ENCODE assay signal across 8 cellular contexts in genomic region chr13:98842858-98843481, GRCh38.
A peak's percentile ranks its signal among the peaks of the same experiment; 100 is the strongest.
DNase-seq lines count a peak whose midpoint lies in the region; ATAC-seq, FAIRE-seq and TF ChIP-seq lines count a peak whose summit lies in the region.

No MANE protein-coding gene starts in this region.

- CTCF ChIA-PET in activated CD4-positive, alpha-beta T cell treated with anti-CD3 and anti-CD28 coated beads for 36 hours (lab: Charles Lee), result interaction anchor here (0.5 to 2.1 kb wide), 22 partner anchors 9 to 1127 kb away, joined by 3 to 13 read pairs (median 4); no protein-coding TSS in a partner anchor
- CTCF ChIA-PET in HepG2 (lab: Yijun Ruan, JAX; ENCODE audit: low intra/inter-chr PET ratio, low total read pairs), result interaction anchor here (1.1 to 1.8 kb wide), 4 partner anchors 170 to 994 kb away, joined by 3 to 7 read pairs (median 4); no protein-coding TSS in a partner anchor

- H3K9ac ChIP-seq in colonic mucosa (ENCODE audit: low read depth in 2 of 2, low read length in 2 of 2), result no peak overlapping the region
- no peak overlapping the region for H3K9ac ChIP-seq in HepG2 (ENCODE audit: insufficient read depth, low read depth, low read length)

- no peak overlapping the region for H3K4me2 ChIP-seq in HepG2 (ENCODE audit: low read depth, low read length)

- peak; percentile 26 to 77 (median 51) for DNase-seq in CD4-positive, CD25-positive, alpha-beta regulatory T cell
- DNase-seq in NCI-H446 treated with DMSO at 0.1 percent for 48 hours (lab: John Stamatoyannopoulos, UW) (peak; percentile 9), colonic mucosa (peak; percentile 72), HepG2 (ENCODE audit: low spot score) (peak; percentile 69)
- peak; percentile 86 for DNase-seq in activated CD4-positive, alpha-beta T cell treated with anti-CD3 and anti-CD28 coated beads for 36 hours
- DNase-seq in stimulated activated CD8-positive, alpha-beta memory T cell treated with anti-CD3 and anti-CD28 coated beads, Interleukin-15, amount 100 ng/mL, for 24 hours (ENCODE audit: low read depth), result peak; percentile 11

- no peak overlapping the region for H3K27ac ChIP-seq in CD4-positive, CD25-positive, alpha-beta regulatory T cell (ENCODE audit: insufficient read depth, low read length, poor library complexity, severe bottlenecking)
- H3K27ac ChIP-seq in colonic mucosa (no peak overlapping the region), HepG2 (ENCODE audit: extremely low read length, insufficient read depth, low read length) (no peak overlapping the region)

- peaks cover 23% of the 10 kb centered on the region for H3K36me3 ChIP-seq in CD4-positive, CD25-positive, alpha-beta regulatory T cell (ENCODE audit: control insufficient read depth, insufficient read depth, low read length)
- no peaks in the 10 kb centered on the region for H3K36me3 ChIP-seq in colonic mucosa
- H3K36me3 ChIP-seq in HepG2 (replicated peaks in 1 of 2; ENCODE audit: control insufficient read depth in 1 of 2, insufficient read depth in 2 of 2, low read length in 2 of 2), result no peaks in the 10 kb centered on the region

- in situ Hi-C loops in HepG2 (cut with HindIII; ENCODE audit: extremely low pct_ligation_motif_present, low pct_unique_long_range_greater_than_20kb), result loop anchor here (10.0 kb wide), 1 partner anchor 378 kb away; no protein-coding TSS in a partner anchor

- H3K27me3 Mint-ChIP-seq in CD4-positive, CD25-positive, alpha-beta regulatory T cell, result no peaks in the 10 kb centered on the region
- no peaks in the 10 kb centered on the region for H3K27me3 Mint-ChIP-seq in activated CD4-positive, alpha-beta T cell treated with anti-CD3 and anti-CD28 coated beads for 36 hours

- no peaks in the 10 kb centered on the region for H4K20me1 ChIP-seq in HepG2 (ENCODE audit: insufficient read depth, low read length)

- no peaks in the 10 kb centered on the region for H3K79me2 ChIP-seq in HepG2 (ENCODE audit: insufficient read depth, low read length)

- TF ChIP-seq RAD21 in HepG2 (CRISPR knock-in tag; IDR thresholded peaks at IDR 0.05), result peak; percentile 66; the same call in 1 of the 2 replicates

- no peak overlapping the region for H3K4me3 Mint-ChIP-seq in CD4-positive, CD25-positive, alpha-beta regulatory T cell
- no peak overlapping the region for H3K4me3 Mint-ChIP-seq in activated CD4-positive, alpha-beta T cell treated with anti-CD3 and anti-CD28 coated beads for 36 hours

- TF ChIP-seq POLR2A in HepG2 (IDR thresholded peaks at IDR 0.05; ENCODE audit: insufficient read depth in 1 of 2, low read depth in 2 of 2, low read length in 2 of 2), result no peak

- ATAC-seq in CD4-positive, CD25-positive, alpha-beta regulatory T cell (ENCODE audit: low read depth in 2 of 2), result peak; percentile 76 to 78
- ATAC-seq in GM19324 (IDR thresholded peaks at IDR 0.05; ENCODE audit: low FRiP score, unreplicated experiment), result peak; percentile 88
- peak; percentile 88 for ATAC-seq in HG03354 (IDR thresholded peaks at IDR 0.05; ENCODE audit: poor library complexity, severe bottlenecking, unreplicated experiment)
- ATAC-seq in activated CD4-positive, alpha-beta T cell treated with anti-CD3 and anti-CD28 coated beads for 36 hours, result peak; percentile 88
- ATAC-seq in HepG2, result peak; percentile 91

- POLR2A ChIA-PET in activated CD4-positive, alpha-beta T cell treated with anti-CD3 and anti-CD28 coated beads for 36 hours (lab: Charles Lee), result no interaction called here
- POLR2A ChIA-PET in HepG2 (lab: Yijun Ruan, JAX), result no interaction called here

- 23% methylated on average over 5 of the region's 5 CpGs for WGBS in HepG2 (ENCODE audit: low lambda C conversion rate)

- peaks cover 38% of the 10 kb centered on the region for H3K36me3 Mint-ChIP-seq in CD4-positive, CD25-positive, alpha-beta regulatory T cell
- peaks cover 14% of the 10 kb centered on the region for H3K36me3 Mint-ChIP-seq in activated CD4-positive, alpha-beta T cell treated with anti-CD3 and anti-CD28 coated beads for 36 hours (ENCODE audit: low read depth)

- TF ChIP-seq EP300 in HepG2 (IDR thresholded peaks at IDR 0.05; ENCODE audit: low read depth in 2 of 2, low read length in 2 of 2) (no peak), HepG2 (CRISPR knock-in tag; IDR thresholded peaks at IDR 0.05; ENCODE audit: borderline replicate concordance) (no peak)

- intact Hi-C loops in activated CD4-positive, alpha-beta T cell treated with anti-CD3 and anti-CD28 coated beads for 36 hours (cut with DNase I, micrococcal nuclease), result loop anchor here (1.0 to 5.0 kb wide), 5 partner anchors 171 to 988 kb away; no protein-coding TSS in a partner anchor
- intact Hi-C loops in colonic mucosa (cut with DNase I), result loop anchor here (5.0 to 10.0 kb wide), 3 partner anchors 168 to 988 kb away; no protein-coding TSS in a partner anchor
- intact Hi-C loops in HepG2 (cut with micrococcal nuclease; ENCODE audit: unreplicated experiment), result loop anchor here (1.0 to 10.0 kb wide), 5 partner anchors 170 to 994 kb away; partner anchors contain the start of gene STK24

- no peak overlapping the region for H3K27ac Mint-ChIP-seq in CD4-positive, CD25-positive, alpha-beta regulatory T cell
- no peak overlapping the region for H3K27ac Mint-ChIP-seq in activated CD4-positive, alpha-beta T cell treated with anti-CD3 and anti-CD28 coated beads for 36 hours

- no peaks in the 10 kb centered on the region for H3K9me3 ChIP-seq in CD4-positive, CD25-positive, alpha-beta regulatory T cell (ENCODE audit: control insufficient read depth in 2 of 2, low read length in 2 of 2)
- H3K9me3 ChIP-seq in colonic mucosa (no peaks in the 10 kb centered on the region), HepG2 (ENCODE audit: low read length) (no peaks in the 10 kb centered on the region)

- no TSS peak for BruUV-seq in HepG2 (replicated peaks; lab: Mats Ljungman, UMichigan)

- no peak overlapping the region for H2AFZ ChIP-seq in HepG2 (ENCODE audit: low read length)

- no peaks in the 10 kb centered on the region for H3K9me3 Mint-ChIP-seq in CD4-positive, CD25-positive, alpha-beta regulatory T cell
- no peaks in the 10 kb centered on the region for H3K9me3 Mint-ChIP-seq in activated CD4-positive, alpha-beta T cell treated with anti-CD3 and anti-CD28 coated beads for 36 hours (ENCODE audit: low read depth)

- FAIRE-seq in HepG2 (lab: Jason Lieb, UNC), result peak; percentile 91

- H3K27me3 ChIP-seq in CD4-positive, CD25-positive, alpha-beta regulatory T cell (ENCODE audit: control insufficient read depth, insufficient read depth, low read length), result no peaks in the 10 kb centered on the region
- H3K27me3 ChIP-seq in colonic mucosa (no peaks in the 10 kb centered on the region), HepG2 (ENCODE audit: control insufficient read depth in 1 of 2, insufficient read depth in 2 of 2, low read length in 2 of 2) (no peaks in the 10 kb centered on the region; a peak in 1 of 5 replicates)

- H3K4me1 Mint-ChIP-seq in CD4-positive, CD25-positive, alpha-beta regulatory T cell, result peaks cover 8 to 12% (median 9%) of the 10 kb centered on the region in 4 donors
- no peaks in the 10 kb centered on the region for H3K4me1 Mint-ChIP-seq in activated CD4-positive, alpha-beta T cell treated with anti-CD3 and anti-CD28 coated beads for 36 hours

- no peaks in the 10 kb centered on the region for H3K4me1 ChIP-seq in CD4-positive, CD25-positive, alpha-beta regulatory T cell (ENCODE audit: control insufficient read depth, insufficient read depth, low read length, poor library complexity, severe bottlenecking)
- H3K4me1 ChIP-seq in colonic mucosa (no peaks in the 10 kb centered on the region), HepG2 (ENCODE audit: insufficient read depth, low read length) (peaks cover 10% of the 10 kb centered on the region)

- TF ChIP-seq CTCF in colonic mucosa (IDR thresholded peaks at IDR 0.05) (peak; percentile 73), HepG2 (CRISPR knock-in tag; IDR thresholded peaks at IDR 0.05) (peak; percentile 90)

- H3K4me3 ChIP-seq in CD4-positive, CD25-positive, alpha-beta regulatory T cell (ENCODE audit: low read depth, low read length), result no peak overlapping the region
- no peak overlapping the region for H3K4me3 ChIP-seq in colonic mucosa
- no peak overlapping the region for H3K4me3 ChIP-seq in HepG2 (replicated peaks in 1 of 3; ENCODE audit: insufficient read depth in 1 of 3, low read depth in 2 of 3, low read length in 3 of 3)

TF ChIP-seq in HepG2, 621 proteins besides CTCF, POLR2A, EP300 and RAD21 (continues in another document):
- TF ChIP-seq ZNF296 (CRISPR knock-in tag; conservative IDR thresholded peaks at IDR 0.05), result no peak
- no peak for TF ChIP-seq KDM3A (CRISPR knock-in tag; IDR thresholded peaks at IDR 0.05; ENCODE audit: low read depth)
- peak; percentile 28 for TF ChIP-seq TEAD3 (CRISPR knock-in tag; optimal IDR thresholded peaks at IDR 0.05; ENCODE audit: borderline replicate concordance)
- no peak for TF ChIP-seq ZBTB4 (CRISPR knock-in tag; IDR thresholded peaks at IDR 0.05; ENCODE audit: borderline replicate concordance)

Comparison
In these comparisons a context has a peak if more than half of its experiments do, and no peak if none do; other contexts are left out.
1. DNase-seq: peak in every context shown above with its lines; median percentile 86 in activated CD4-positive, alpha-beta T cell treated with anti-CD3 and anti-CD28 coated beads for 36 hours; 72 in colonic mucosa; 69 in HepG2; 51 in CD4-positive, CD25-positive, alpha-beta regulatory T cell; 11 in stimulated activated CD8-positive, alpha-beta memory T cell treated with anti-CD3 and anti-CD28 coated beads, Interleukin-15, amount 100 ng/mL, for 24 hours; 9 in NCI-H446 treated with DMSO at 0.1 percent for 48 hours.